In the genomic region with DNA sequence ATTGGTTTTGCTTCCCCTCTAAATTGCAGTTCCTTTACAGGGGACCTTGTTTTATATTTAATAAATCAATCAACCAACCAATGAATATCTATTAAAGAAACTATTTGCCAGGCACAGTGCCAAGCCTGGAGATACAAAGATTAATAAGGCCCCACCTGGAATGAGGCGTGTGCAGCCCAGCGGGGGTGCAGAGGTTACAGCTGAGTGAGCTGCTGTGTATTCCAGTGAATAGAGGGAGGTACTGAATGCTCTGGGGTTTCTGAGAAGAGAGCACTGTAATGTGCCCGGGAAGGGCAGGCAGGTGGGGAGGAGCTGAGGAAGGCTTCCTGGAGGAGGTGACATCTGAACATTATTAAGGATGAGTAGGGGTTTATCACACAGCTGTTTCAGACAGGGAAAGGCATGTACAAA, we compare ENCODE assay signal across 13 cellular contexts. TPM values are rescaled to one million over a fixed set of nuclear protein-coding genes. Genes with fewer than 3 reads are reported as not detected.
DNase-seq lines count a peak whose midpoint lies in the region; ATAC-seq and TF ChIP-seq lines count a peak whose summit lies in the region.
"Had no signal": no experiment of that assay in that cellular context is flagged by ENCODE, and none has a peak within 500 bp of the region (broad histone marks: within the 10 kb centered on the region; RNA-seq: fewer than 3 reads in every experiment).

No MANE protein-coding gene starts in this region.

- WGBS in body of pancreas, 2 donors = 29 to 41% methylated on average over 3 of the region's 3 CpGs

- H3K36me3 Mint-ChIP-seq in chondrocyte (ENCODE audit: low read depth) = no peaks in the 10 kb centered on the region
- H3K36me3 Mint-ChIP-seq: activated naive CD8-positive, alpha-beta T cell had no signal

- no peak for TF ChIP-seq POLR2A in body of pancreas (IDR thresholded peaks at IDR 0.05)

- peak; percentile 12 to 33 for DNase-seq in HAP-1 (ENCODE audit: low spot score in 2 of 2)
- peak; percentile 65 for DNase-seq in NCI-H1417 treated with DMSO at 0.1 percent for 48 hours (lab: John Stamatoyannopoulos, UW)
- peak; percentile 22 to 38 (median 27) for DNase-seq in body of pancreas
- DNase-seq in mucosa of gallbladder (ENCODE audit: low spot score) = peak; percentile 77
- DNase-seq in MM.1S = no peak
- DNase-seq in chondrocyte (ENCODE audit: low spot score) = no peak
- no peak for DNase-seq in NCI-H510A treated with DMSO at 0.1 percent for 48 hours (lab: John Stamatoyannopoulos, UW)
- DNase-seq: activated CD8-positive, alpha-beta memory T cell treated with anti-CD3 and anti-CD28 coated beads, Interleukin-2, amount 50 U/mL, for 4 hours; occipital lobe; stimulated activated CD4-positive, alpha-beta T cell treated with anti-CD3 and anti-CD28 coated beads, Interleukin-12 subunit alpha, Interleukin-12 subunit beta, amount 100 ng/mL, for 4 hours had no signal

- peaks cover 21% of the 10 kb centered on the region for H3K4me1 ChIP-seq in HAP-1
- peaks cover 8% of the 10 kb centered on the region for H3K4me1 ChIP-seq in body of pancreas
- no peaks in the 10 kb centered on the region for H3K4me1 ChIP-seq in MM.1S (ENCODE audit: low read length)

- in situ Hi-C loops in HAP-1 (cut with MboI; ENCODE audit: low sequenced_read_pairs) = no loop called here

- no peaks in the 10 kb centered on the region for H4K20me1 ChIP-seq in MM.1S (ENCODE audit: insufficient read depth, low read length)

- H2AFZ ChIP-seq in MM.1S (ENCODE audit: low read length) = no peak overlapping the region

- peak; percentile 75 for ATAC-seq in body of pancreas
- ATAC-seq in HG03520 (IDR thresholded peaks at IDR 0.05; ENCODE audit: unreplicated experiment) = no peak

- intact Hi-C loops in body of pancreas (cut with DNase I) = no loop called here

- no peak overlapping the region for H3K4me3 Mint-ChIP-seq in chondrocyte (ENCODE audit: unreplicated experiment)
- H3K4me3 Mint-ChIP-seq: activated naive CD8-positive, alpha-beta T cell had no signal

- peaks cover 4% of the 10 kb centered on the region for H3K4me1 Mint-ChIP-seq in chondrocyte (ENCODE audit: low read depth)

- H3K36me3 ChIP-seq in HAP-1 (replicated peaks) (no peaks in the 10 kb centered on the region), body of pancreas (replicated peaks in 1 of 2; ENCODE audit: insufficient read depth in 1 of 2, low read depth in 2 of 2) (no peaks in the 10 kb centered on the region), MM.1S (replicated peaks; ENCODE audit: insufficient read depth, low read length) (no peaks in the 10 kb centered on the region)

- no peaks in the 10 kb centered on the region for H3K79me2 ChIP-seq in MM.1S (ENCODE audit: low read length)

- H3K9me3 ChIP-seq in HAP-1 (no peaks in the 10 kb centered on the region), body of pancreas (no peaks in the 10 kb centered on the region), MM.1S (replicated peaks; ENCODE audit: insufficient read depth, low read length) (no peaks in the 10 kb centered on the region)

- H3K27me3 Mint-ChIP-seq in chondrocyte (ENCODE audit: low read depth) = peaks cover 12% of the 10 kb centered on the region

- no peak overlapping the region for H3K4me2 ChIP-seq in MM.1S (ENCODE audit: low read depth, low read length)

- H3K4me3 ChIP-seq in HAP-1 = no peak overlapping the region
- no peak overlapping the region for H3K4me3 ChIP-seq in body of pancreas
- no peak overlapping the region for H3K4me3 ChIP-seq in MM.1S (ENCODE audit: low read length)

- no peak for TF ChIP-seq CTCF in body of pancreas (IDR thresholded peaks at IDR 0.05)
- no peak for TF ChIP-seq CTCF in MM.1S (IDR thresholded peaks at IDR 0.05; ENCODE audit: low read length)
- TF ChIP-seq CTCF in chondrocyte (IDR thresholded peaks at IDR 0.05) = no peak

- no peak overlapping the region for H3K9ac ChIP-seq in MM.1S (ENCODE audit: low read length)

- peak overlapping the region in 2 of 4 donors; percentile 9 to 56 for H3K27ac ChIP-seq in body of pancreas
- H3K27ac ChIP-seq in MM.1S (ENCODE audit: low read length) = no peak overlapping the region

- no peaks in the 10 kb centered on the region for H3K9me2 ChIP-seq in MM.1S (replicated peaks; ENCODE audit: insufficient read depth, low read length)

- H3F3A ChIP-seq in MM.1S (ENCODE audit: insufficient read depth, low read length) = no peaks in the 10 kb centered on the region

- H3K9me3 Mint-ChIP-seq in chondrocyte (ENCODE audit: low read depth) = no peaks in the 10 kb centered on the region

- no peak overlapping the region for H3K27ac Mint-ChIP-seq in chondrocyte (ENCODE audit: unreplicated experiment)
- H3K27ac Mint-ChIP-seq: activated naive CD8-positive, alpha-beta T cell had no signal

- H3K27me3 ChIP-seq in HAP-1 (ENCODE audit: low read depth) = no peaks in the 10 kb centered on the region
- no peaks in the 10 kb centered on the region for H3K27me3 ChIP-seq in body of pancreas
- H3K27me3 ChIP-seq in MM.1S (replicated peaks; ENCODE audit: insufficient read depth, low read length) = no peaks in the 10 kb centered on the region

RNA-seq across cellular contexts. Expression of gene LIPG, which starts 51.9 kb away (rescaled TPM):
- total RNA-seq in body of pancreas = under 1 TPM; 0.52 to 0.66 TPM
- total RNA-seq in mucosa of gallbladder = 138 TPM
- 0.34 to 1.5 TPM (median 1.4 TPM) in 3 replicates for total RNA-seq in chondrocyte
- total RNA-seq: SK-MEL-5 had no signal

Comparison
In these comparisons a context has a peak if more than half of its experiments do, and no peak if none do; other contexts are left out.
1. DNase-seq: peak in HAP-1 (2 of 2), NCI-H1417 treated with DMSO at 0.1 percent for 48 hours (single experiment), body of pancreas (4 of 4) and mucosa of gallbladder (single experiment); none in MM.1S (single experiment), chondrocyte (single experiment) and NCI-H510A treated with DMSO at 0.1 percent for 48 hours (single experiment).
2. RNA of gene LIPG, which starts 51.9 kb away (total RNA-seq): 138 TPM in mucosa of gallbladder (single experiment); 0.34 to 1.5 TPM in chondrocyte and 0.52 to 0.66 TPM in body of pancreas; every median in the first group is over 10 times any median in the second.